1 cellular context compared by ENCODE assay signal in genomic region chr6:135183532-135184440, GRCh38.
A peak's percentile ranks its signal among the peaks of the same experiment; 100 is the strongest.
TF ChIP-seq lines count a peak whose summit lies in the region.

No MANE protein-coding gene starts in this region.

TF ChIP-seq in K562, 482 proteins besides CTCF, POLR2A, EP300 and RAD21 (continued from another document and continues in another):
- TF ChIP-seq GATAD2B (IDR thresholded peaks at IDR 0.05; ENCODE audit: borderline replicate concordance) (0 out of 2 replicates have a peak, but pooled peaks have one; percentile 33), DDX20 (tag; IDR thresholded peaks at IDR 0.05; ENCODE audit: low read depth) (no peak), HOXB6 (CRISPR knock-in tag; IDR thresholded peaks at IDR 0.05; ENCODE audit: borderline replicate concordance) (no peak), E2F1 (CRISPR knock-in tag; IDR thresholded peaks at IDR 0.05) (no peak), UBTF (IDR thresholded peaks at IDR 0.05; ENCODE audit: borderline replicate concordance in 1 of 2, low read depth in 2 of 2, low read length in 2 of 2) (no peak; a peak in 1 of 4 replicates), TFE3 (CRISPR knock-in tag; IDR thresholded peaks at IDR 0.05) (no peak), CREM (IDR thresholded peaks at IDR 0.05; ENCODE audit: low read depth) (0 out of 2 replicates have a peak, but pooled peaks have one; percentile 28), TEAD1 (CRISPR knock-in tag; IDR thresholded peaks at IDR 0.05) (no peak), HMGN3 (IDR thresholded peaks at IDR 0.05; ENCODE audit: borderline replicate concordance, extremely low read depth, insufficient read length, low read depth, low read length) (peak; percentile 34), MBD2 (IDR thresholded peaks at IDR 0.05; ENCODE audit: borderline replicate concordance, low read depth) (no peak), ZFP1 (CRISPR knock-in tag; IDR thresholded peaks at IDR 0.05) (no peak), CBX1 (IDR thresholded peaks at IDR 0.05; ENCODE audit: low read depth) (peak; percentile 82; the same call in 1 of the 2 replicates), SMARCB1 (IDR thresholded peaks at IDR 0.05; ENCODE audit: insufficient read length, low read depth) (no peak), HNRNPLL (IDR thresholded peaks at IDR 0.05; ENCODE audit: low read depth, low read length, poor library complexity, severe bottlenecking) (no peak), THAP7 (CRISPR knock-in tag; IDR thresholded peaks at IDR 0.05) (no peak), PBX2 (CRISPR knock-in tag; IDR thresholded peaks at IDR 0.05; ENCODE audit: low read depth) (no peak), PBX2 (tag; conservative IDR thresholded peaks at IDR 0.05; ENCODE audit: low read depth) (no peak), ZNF175 (CRISPR knock-in tag; IDR thresholded peaks at IDR 0.05; ENCODE audit: low read depth) (no peak), PATZ1 (CRISPR knock-in tag; IDR thresholded peaks at IDR 0.05; ENCODE audit: borderline replicate concordance) (no peak), LARP7 (IDR thresholded peaks at IDR 0.05) (0 out of 2 replicates have a peak, but pooled peaks have one; percentile 61), E2F3 (CRISPR knock-in tag; IDR thresholded peaks at IDR 0.05) (no peak), ARID4B (CRISPR knock-in tag; IDR thresholded peaks at IDR 0.05) (peak; percentile 68), SP2 (IDR thresholded peaks at IDR 0.05; ENCODE audit: extremely low read depth, low read depth, low read length, poor library complexity, severe bottlenecking) (no peak), ZNF518B (CRISPR knock-in tag; IDR thresholded peaks at IDR 0.05) (no peak), POLR3A (IDR thresholded peaks at IDR 0.05; ENCODE audit: borderline replicate concordance, extremely low read depth, insufficient read depth, insufficient read length) (no peak), KLF13 (tag; IDR thresholded peaks at IDR 0.05; ENCODE audit: borderline replicate concordance, low read depth) (no peak), ELF4 (CRISPR knock-in tag; IDR thresholded peaks at IDR 0.05) (no peak), TRIM24 (IDR thresholded peaks at IDR 0.05) (no peak), PCBP2 (IDR thresholded peaks at IDR 0.05; ENCODE audit: low read depth, low read length, poor library complexity, severe bottlenecking) (no peak), ASH1L (IDR thresholded peaks at IDR 0.05; ENCODE audit: borderline replicate concordance, low read depth, partially characterized antibody) (no peak), E2F6 (IDR thresholded peaks at IDR 0.05; ENCODE audit: borderline replicate concordance in 1 of 2, extremely low read depth in 1 of 2, insufficient read depth in 1 of 2, insufficient read length in 1 of 2, low read depth in 1 of 2, low read length in 1 of 2, poor library complexity in 1 of 2, severe bottlenecking in 1 of 2) (no peak)
